In the genomic region with DNA sequence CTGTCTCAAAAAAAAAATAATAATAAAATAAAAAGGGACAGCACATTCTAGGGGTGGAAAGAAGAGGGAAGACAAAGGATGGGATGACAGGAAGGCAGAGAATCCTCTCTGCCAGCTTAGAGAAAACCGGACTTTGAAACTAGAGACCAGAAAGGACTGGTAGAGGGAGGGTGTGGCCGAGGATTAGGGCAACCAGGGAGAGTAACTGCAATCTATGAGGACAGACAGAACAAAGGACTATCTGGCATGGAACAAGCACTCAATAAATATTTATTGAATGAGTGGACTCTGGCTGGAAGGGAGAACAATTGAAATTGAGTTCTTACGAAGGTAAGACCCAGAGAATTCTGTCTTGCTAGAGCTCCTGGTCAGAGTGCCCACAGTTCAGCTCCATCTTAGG, we compare ENCODE assay signal across 8 cellular contexts. TPM values are rescaled to one million over a fixed set of nuclear protein-coding genes. Genes with fewer than 3 reads are reported as not detected.
DNase-seq lines count a peak whose midpoint lies in the region; ATAC-seq and TF ChIP-seq lines count a peak whose summit lies in the region.

No MANE protein-coding gene starts in this region.

- CTCF ChIA-PET in Panc1 (lab: Charles Lee): interaction anchor here (0.5 to 1.1 kb wide), 2 partner anchors 10 to 54 kb away, joined by 3 read pairs; no protein-coding TSS in a partner anchor

- no peak for TF ChIP-seq POLR2A in esophagus muscularis mucosa (IDR thresholded peaks at IDR 0.05; ENCODE audit: low read depth)
- no peak for TF ChIP-seq POLR2A in prostate gland (IDR thresholded peaks at IDR 0.05)

- DNase-seq in GM06990 (ENCODE audit: extremely low read depth, insufficient read length) (no peak), Panc1 (ENCODE audit: low read depth, low spot score) (no peak), esophagus muscularis mucosa (ENCODE audit: extremely low spot score) (no peak), prostate gland (ENCODE audit: low spot score) (no peak), GM13977 (ENCODE audit: low spot score) (no peak), NCI-H2107 treated with DMSO at 0.1 percent for 48 hours (lab: John Stamatoyannopoulos, UW; ENCODE audit: unreplicated experiment) (no peak)

- H3K27me3 ChIP-seq in GM06990 (replicated peaks; ENCODE audit: control insufficient read depth, insufficient read depth, low read length) (no peaks in the 10 kb centered on the region), Panc1 (ENCODE audit: control insufficient read depth, insufficient read depth, low read length) (no peaks in the 10 kb centered on the region), esophagus muscularis mucosa (no peaks in the 10 kb centered on the region), prostate gland (replicated peaks; ENCODE audit: insufficient read depth) (no peaks in the 10 kb centered on the region)

- H3K9me3 ChIP-seq in Panc1 (ENCODE audit: control insufficient read depth, insufficient read depth, low read depth, low read length) (no peaks in the 10 kb centered on the region), esophagus muscularis mucosa (no peaks in the 10 kb centered on the region), prostate gland (no peaks in the 10 kb centered on the region)

- BruUV-seq in Panc1 (replicated peaks; lab: Mats Ljungman, UMichigan): no TSS peak

- no peak for TF ChIP-seq EP300 in esophagus muscularis mucosa (IDR thresholded peaks at IDR 0.05)

- ATAC-seq in Panc1: no peak
- ATAC-seq in HG03432 (IDR thresholded peaks at IDR 0.05; ENCODE audit: unreplicated experiment): no peak
- no peak for ATAC-seq in HG03135 (IDR thresholded peaks at IDR 0.05; ENCODE audit: unreplicated experiment)

- H3K4me1 ChIP-seq in Panc1 (ENCODE audit: control insufficient read depth, insufficient read depth, low read length): peaks cover 22% of the 10 kb centered on the region; the same call in 1 of the 2 replicates
- peaks cover 50 to 79% (median 65%) of the 10 kb centered on the region in 4 donors for H3K4me1 ChIP-seq in esophagus muscularis mucosa
- H3K4me1 ChIP-seq in prostate gland (replicated peaks): peaks cover 21% of the 10 kb centered on the region

- POLR2A ChIA-PET in Panc1 (lab: Charles Lee): no interaction called here

- H3K36me3 ChIP-seq in GM06990 (ENCODE audit: control insufficient read depth, insufficient read depth, low read length) (peaks cover 18% of the 10 kb centered on the region), Panc1 (ENCODE audit: control insufficient read depth, insufficient read depth, low read length) (peaks cover 14% of the 10 kb centered on the region), esophagus muscularis mucosa (peaks cover 40 to 50% (median 47%) of the 10 kb centered on the region in 4 donors), prostate gland (peaks cover 0 to 18% of the 10 kb centered on the region in 2 donors)

- in situ Hi-C loops in Panc1 (cut with HindIII; ENCODE audit: low pct_unique_long_range_greater_than_20kb, low sequenced_read_pairs): no loop called here
- in situ Hi-C loops in GM13977 (cut with MboI; ENCODE audit: low pct_unique_long_range_greater_than_20kb, low sequenced_read_pairs, unreplicated experiment): no loop called here

- 41% methylated on average over 3 of the region's 3 CpGs for WGBS in esophagus muscularis mucosa
- 24% methylated on average over 3 of the region's 3 CpGs for WGBS in prostate gland

- H3K4me3 ChIP-seq in GM06990 (replicated peaks; ENCODE audit: low read depth, low read length): peak overlapping the region; percentile 59
- peak overlapping the region; percentile 95 to 96 for H3K4me3 ChIP-seq in Panc1 (ENCODE audit: low read depth in 2 of 2, low read length in 2 of 2)
- H3K4me3 ChIP-seq in esophagus muscularis mucosa: peak overlapping the region; percentile 64 to 90 (median 84)
- H3K4me3 ChIP-seq in prostate gland: peak overlapping the region; percentile 11 to 72

- intact Hi-C loops in Panc1 (cut with micrococcal nuclease; ENCODE audit: unreplicated experiment) (no loop called here), esophagus muscularis mucosa (cut with DNase I) (no loop called here), prostate gland (cut with DNase I) (no loop called here)

- peak overlapping the region; percentile 94 for H3K27ac ChIP-seq in Panc1 (ENCODE audit: low read length)
- peak overlapping the region; percentile 88 to 93 (median 91) for H3K27ac ChIP-seq in esophagus muscularis mucosa (replicated peaks in 1 of 4)
- H3K27ac ChIP-seq in prostate gland: peak overlapping the region in 1 of 2 donors; percentile 2

- TF ChIP-seq CTCF in GM06990 (IDR thresholded peaks at IDR 0.05; ENCODE audit: insufficient read depth, low read length, poor library complexity, severe bottlenecking) (no peak), Panc1 (IDR thresholded peaks at IDR 0.05) (no peak), esophagus muscularis mucosa (IDR thresholded peaks at IDR 0.05) (no peak), prostate gland (IDR thresholded peaks at IDR 0.05) (no peak), GM13977 (IDR thresholded peaks at IDR 0.05; ENCODE audit: extremely low read depth, insufficient read depth, missing control alignments) (no peak)

RNA-seq across cellular contexts. Expression of a gene that starts 2.4 kb away (rescaled TPM):
- total RNA-seq in Panc1 (2021; ENCODE audit: unreplicated experiment) (109 TPM), esophagus muscularis mucosa (10 to 100 TPM; 44.0 to 67.8 (median 55.5) TPM), prostate gland (10 to 100 TPM; 48.5 to 55.4 TPM)
- 79.7 TPM for polyA plus RNA-seq in Panc1 (2012; ENCODE audit: insufficient read length)

RNA-seq across cellular contexts. Expression of a gene that starts 2.5 kb away (rescaled TPM):
- total RNA-seq in Panc1 (2021; ENCODE audit: unreplicated experiment) (43.3 TPM), esophagus muscularis mucosa (10 to 100 TPM; 22.0 to 31.8 (median 26.8) TPM), prostate gland (10 to 100 TPM; 19.4 to 30.3 TPM)
- 30.3 TPM for polyA plus RNA-seq in Panc1 (2012; ENCODE audit: insufficient read length)

RNA-seq across cellular contexts. Expression of a gene that starts 7.5 kb away (rescaled TPM):
- total RNA-seq in Panc1 (2021; ENCODE audit: unreplicated experiment): 1.4 TPM
- 3.6 TPM for polyA plus RNA-seq in Panc1 (2012; ENCODE audit: insufficient read length)
- total RNA-seq in esophagus muscularis mucosa: 1 to 10 TPM in 1 of 4 donors, not detected in 3; 1.3 TPM
- not detected for total RNA-seq in prostate gland

RNA-seq across cellular contexts. Expression of a gene that starts 14.1 kb away (rescaled TPM):
- total RNA-seq in Panc1 (2021; ENCODE audit: unreplicated experiment) (67.0 TPM), esophagus muscularis mucosa (10 to 100 TPM; 65.6 to 97.3 (median 85.4) TPM), prostate gland (100 to 1,000 TPM in 1 of 2 donors, 10 to 100 TPM in 1; 60.9 to 120 TPM)
- 63.6 TPM for polyA plus RNA-seq in Panc1 (2012; ENCODE audit: insufficient read length)

RNA-seq across cellular contexts. Expression of a gene that starts 14.6 kb away (rescaled TPM):
- total RNA-seq in Panc1 (2021; ENCODE audit: unreplicated experiment): 347 TPM
- 353 TPM for polyA plus RNA-seq in Panc1 (2012; ENCODE audit: insufficient read length)
- total RNA-seq in esophagus muscularis mucosa: 1,000 to 10,000 TPM in 3 of 4 donors, 100 to 1,000 TPM in 1; 934 to 1,435 (median 1,196) TPM
- 100 to 1,000 TPM; 167 to 315 TPM for total RNA-seq in prostate gland

Comparison
In these comparisons a context has a peak if more than half of its experiments do, and no peak if none do; other contexts are left out.
1. H3K4me3 ChIP-seq: peak in every context shown above with its lines; median percentile 96 in Panc1; 84 in esophagus muscularis mucosa; 59 in GM06990; 42 in prostate gland.